8 cellular contexts compared by ENCODE assay signal in genomic region chr17:76734080-76734840, GRCh38. TPM values are rescaled to one million over a fixed set of nuclear protein-coding genes. Genes with fewer than 3 reads are reported as not detected.
DNase-seq lines count a peak whose midpoint lies in the region; ATAC-seq and TF ChIP-seq lines count a peak whose summit lies in the region.

No MANE protein-coding gene starts in this region.

- H3K9me3 Mint-ChIP-seq in stimulated activated naive CD8-positive, alpha-beta T cell treated with anti-CD3 and anti-CD28 coated beads, Interleukin-15, Interleukin-2, amounts not matched to agents 100 ng/mL and 50 ng/mL, for 24 hours, result no peaks in the 10 kb centered on the region

- no peak for ATAC-seq in stimulated activated naive CD8-positive, alpha-beta T cell treated with anti-CD3 and anti-CD28 coated beads, Interleukin-15, Interleukin-2, amounts not matched to agents 100 U/mL and 50 U/mL, for 24 hours
- no peak for ATAC-seq in HG03378 (IDR thresholded peaks at IDR 0.05; ENCODE audit: unreplicated experiment)
- ATAC-seq in HG02798 (IDR thresholded peaks at IDR 0.05; ENCODE audit: poor library complexity, unreplicated experiment), result no peak

- no peak for TF ChIP-seq EP300 in tibial nerve (IDR thresholded peaks at IDR 0.05)

- H3K4me1 ChIP-seq in tibial nerve, result peaks cover 0 to 75% (median 38%) of the 10 kb centered on the region in 4 donors

- H3K4me3 ChIP-seq in WI38 (ENCODE audit: low read depth, low read length) (peak overlapping the region; percentile 95), iPS-18c (ENCODE audit: insufficient read depth, low read depth, low read length) (peak overlapping the region; percentile 60), tibial nerve (peak overlapping the region in 2 of 4 donors; percentile 1 to 98)

- WGBS in tibial nerve, 2 donors, result 16 to 18% methylated on average over 8 of the region's 8 CpGs

- H3K27ac Mint-ChIP-seq in stimulated activated naive CD8-positive, alpha-beta T cell treated with anti-CD3 and anti-CD28 coated beads, Interleukin-15, Interleukin-2, amounts not matched to agents 100 ng/mL and 50 ng/mL, for 24 hours, result peak overlapping the region; percentile 96

- DNase-seq in stimulated activated naive CD8-positive, alpha-beta T cell treated with anti-CD3 and anti-CD28 coated beads, Interleukin-15, Interleukin-2, amounts not matched to agents 100 U/mL and 50 U/mL, for 24 hours, result no peak
- DNase-seq in tibial nerve (ENCODE audit: low spot score in 2 of 2) (no peak), RWPE1 (ENCODE audit: low spot score) (no peak)

- TF ChIP-seq CTCF in WI38 (IDR thresholded peaks at IDR 0.05; ENCODE audit: low read depth, low read length) (no peak), tibial nerve (IDR thresholded peaks at IDR 0.05) (no peak), RWPE1 (conservative IDR thresholded peaks at IDR 0.05; ENCODE audit: low read depth) (no peak)

- H3K36me3 Mint-ChIP-seq in stimulated activated naive CD8-positive, alpha-beta T cell treated with anti-CD3 and anti-CD28 coated beads, Interleukin-15, Interleukin-2, amounts not matched to agents 100 ng/mL and 50 ng/mL, for 24 hours (ENCODE audit: low read depth), result peaks cover 58% of the 10 kb centered on the region

- H3K9me3 ChIP-seq in iPS-18c (ENCODE audit: control insufficient read depth, insufficient read depth, low read length) (no peaks in the 10 kb centered on the region), tibial nerve (no peaks in the 10 kb centered on the region)

- H3K4me1 Mint-ChIP-seq in stimulated activated naive CD8-positive, alpha-beta T cell treated with anti-CD3 and anti-CD28 coated beads, Interleukin-15, Interleukin-2, amounts not matched to agents 100 ng/mL and 50 ng/mL, for 24 hours (ENCODE audit: low read depth), result peaks cover 62% of the 10 kb centered on the region

- no peaks in the 10 kb centered on the region for H3K27me3 Mint-ChIP-seq in stimulated activated naive CD8-positive, alpha-beta T cell treated with anti-CD3 and anti-CD28 coated beads, Interleukin-15, Interleukin-2, amounts not matched to agents 100 ng/mL and 50 ng/mL, for 24 hours

- H3K36me3 ChIP-seq in tibial nerve, result peaks cover 0 to 65% (median 13%) of the 10 kb centered on the region in 3 donors

- POLR2A ChIA-PET in RWPE1 (lab: Yijun Ruan, JAX; ENCODE audit: low non-redundant PET), result no interaction called here

- no peaks in the 10 kb centered on the region for H3K27me3 ChIP-seq in tibial nerve

- H3K4me3 Mint-ChIP-seq in stimulated activated naive CD8-positive, alpha-beta T cell treated with anti-CD3 and anti-CD28 coated beads, Interleukin-15, Interleukin-2, amounts not matched to agents 100 ng/mL and 50 ng/mL, for 24 hours, result peak overlapping the region; percentile 96

- H3K27ac ChIP-seq in tibial nerve (peak overlapping the region in 3 of 4 donors; percentile 57 to 100 (median 99)), RWPE1 (no peak overlapping the region)

- CTCF ChIA-PET in RWPE1 (lab: Yijun Ruan, JAX), result no interaction called here

- no peak for TF ChIP-seq POLR2A in tibial nerve (IDR thresholded peaks at IDR 0.05)

RNA-seq across cellular contexts. Expression of gene SRSF2, which starts 2.9 kb away (rescaled TPM):
- 100 to 1,000 TPM; 196 to 452 (median 271) TPM for total RNA-seq in tibial nerve

RNA-seq across cellular contexts. Expression of gene MFSD11, which starts 3.7 kb away (rescaled TPM):
- total RNA-seq in tibial nerve, result 10 to 100 TPM; 25.8 to 61.0 (median 37.1) TPM

RNA-seq across cellular contexts. Expression of gene METTL23, which starts 7.6 kb away (rescaled TPM):
- total RNA-seq in tibial nerve, result 10 to 100 TPM; 27.8 to 50.2 (median 30.8) TPM

RNA-seq across cellular contexts. Expression of gene JMJD6, which starts 7.9 kb away (rescaled TPM):
- 10 to 100 TPM; 14.0 to 45.0 (median 34.2) TPM for total RNA-seq in tibial nerve

RNA-seq across cellular contexts. Expression of gene MXRA7, which starts 23.5 kb away (rescaled TPM):
- 100 to 1,000 TPM; 124 to 230 (median 197) TPM for total RNA-seq in tibial nerve
